Comparison of ENCODE assay signal across 24 cellular contexts in genomic region chrX:27815209-27815608, GRCh38. TPM values are rescaled to one million over a fixed set of nuclear protein-coding genes. Genes with fewer than 3 reads are reported as not detected.
DNase-seq lines count a peak whose midpoint lies in the region; ATAC-seq and TF ChIP-seq lines count a peak whose summit lies in the region.
"Had no signal": no experiment of that assay in that cellular context is flagged by ENCODE, and none has a peak within 500 bp of the region (broad histone marks: within the 10 kb centered on the region; RNA-seq: fewer than 3 reads in every experiment).

No MANE protein-coding gene starts in this region.

- dilution Hi-C loops in mammary epithelial cell (cut with HindIII; ENCODE audit: low sequenced_read_pairs): no loop called here

- H3K9me3 ChIP-seq in AG04450 (ENCODE audit: control insufficient read depth, insufficient read depth, low read length): no peaks in the 10 kb centered on the region
- no peaks in the 10 kb centered on the region for H3K9me3 ChIP-seq in MG63
- H3K9me3 ChIP-seq in mammary epithelial cell (replicated peaks; ENCODE audit: insufficient read depth, low read length): no peaks in the 10 kb centered on the region
- H3K9me3 ChIP-seq in hepatocyte (ENCODE audit: low read depth): no peaks in the 10 kb centered on the region
- H3K9me3 ChIP-seq: mucosa of descending colon, upper lobe of left lung had no signal

- intact Hi-C loops in mammary epithelial cell (cut with micrococcal nuclease): no loop called here

- H3K4me2 ChIP-seq in mammary epithelial cell (ENCODE audit: insufficient read depth, low read depth, low read length): no peak overlapping the region
- no peak overlapping the region for H3K4me2 ChIP-seq in hepatocyte

- no peaks in the 10 kb centered on the region for H4K20me1 ChIP-seq in mammary epithelial cell (ENCODE audit: insufficient read depth, low read length)
- no peaks in the 10 kb centered on the region for H4K20me1 ChIP-seq in hepatocyte (ENCODE audit: insufficient read depth, poor library complexity, severe bottlenecking)

- POLR2A ChIA-PET in AG04450 (lab: Yijun Ruan, JAX): no interaction called here

- ATAC-seq in HG03108 (IDR thresholded peaks at IDR 0.05; ENCODE audit: unreplicated experiment): no peak
- ATAC-seq: activated CD8-positive, alpha-beta T cell treated with anti-CD3 and anti-CD28 coated beads for 36 hours; heart right ventricle; mucosa of descending colon; Right ventricle myocardium inferior; sciatic nerve had no signal

- in situ Hi-C loops in mammary epithelial cell (cut with MboI; ENCODE audit: low sequenced_read_pairs in 2 of 2): no loop called here

- H3K27me3 ChIP-seq in AG04450 (ENCODE audit: control insufficient read depth, insufficient read depth, low read length) (no peaks in the 10 kb centered on the region), MG63 (no peaks in the 10 kb centered on the region), mammary epithelial cell (ENCODE audit: insufficient read depth, low read length) (no peaks in the 10 kb centered on the region), hepatocyte (no peaks in the 10 kb centered on the region)
- H3K27me3 ChIP-seq: heart right ventricle, upper lobe of left lung had no signal

- H3K4me3 ChIP-seq in AG04450 (ENCODE audit: low read depth, low read length): no peak overlapping the region
- H3K4me3 ChIP-seq in MG63: no peak overlapping the region
- no peak overlapping the region for H3K4me3 ChIP-seq in mammary epithelial cell (replicated peaks in 1 of 3; ENCODE audit: insufficient read depth in 1 of 3, low read depth in 2 of 3, low read length in 3 of 3)
- no peak overlapping the region for H3K4me3 ChIP-seq in hepatocyte
- H3K4me3 ChIP-seq: heart right ventricle, mucosa of descending colon, upper lobe of left lung had no signal

- TF ChIP-seq CTCF in AG04450 (IDR thresholded peaks at IDR 0.05; ENCODE audit: low read depth, low read length) (no peak), mammary epithelial cell (conservative IDR thresholded peaks at IDR 0.05 in 1 of 2, IDR thresholded peaks at IDR 0.05 in 1 of 2; ENCODE audit: extremely low read depth in 1 of 2, insufficient read depth in 1 of 2, low read depth in 1 of 2, low read length in 2 of 2) (no peak), hepatocyte (IDR thresholded peaks at IDR 0.05; ENCODE audit: poor library complexity) (no peak)

- BruUV-seq in mammary epithelial cell (replicated peaks; lab: Mats Ljungman, UMichigan): no TSS peak

- H3K9me2 ChIP-seq in hepatocyte (replicated peaks; ENCODE audit: insufficient read depth): no peaks in the 10 kb centered on the region

- H3K4me1 ChIP-seq in mammary epithelial cell (ENCODE audit: insufficient read depth, low read length) (peaks cover 7% of the 10 kb centered on the region), hepatocyte (ENCODE audit: insufficient read depth) (no peaks in the 10 kb centered on the region)
- H3K4me1 ChIP-seq: heart right ventricle, upper lobe of left lung had no signal

- CTCF ChIA-PET in AG04450 (lab: Charles Lee) (no interaction called here), mammary epithelial cell (lab: Charles Lee; ENCODE audit: low non-redundant PET) (no interaction called here)

- H3K36me3 ChIP-seq in MG63 (no peaks in the 10 kb centered on the region), mammary epithelial cell (ENCODE audit: insufficient read depth, low read length) (no peaks in the 10 kb centered on the region), hepatocyte (replicated peaks; ENCODE audit: insufficient read depth, low read depth) (no peaks in the 10 kb centered on the region)
- H3K36me3 ChIP-seq: heart right ventricle, upper lobe of left lung had no signal

- no peaks in the 10 kb centered on the region for H3K79me2 ChIP-seq in mammary epithelial cell (ENCODE audit: insufficient read depth, low read length)
- H3K79me2 ChIP-seq in hepatocyte: no peaks in the 10 kb centered on the region

- no peak overlapping the region for H2AFZ ChIP-seq in mammary epithelial cell (ENCODE audit: low read depth, low read length)
- no peak overlapping the region for H2AFZ ChIP-seq in hepatocyte

- no peak overlapping the region for H3K27ac ChIP-seq in AG04450 (ENCODE audit: low read depth, low read length)
- H3K27ac ChIP-seq in mammary epithelial cell (ENCODE audit: insufficient read depth, low read depth, low read length): no peak overlapping the region
- no peak overlapping the region for H3K27ac ChIP-seq in hepatocyte
- H3K27ac ChIP-seq: C4-2B, heart right ventricle, upper lobe of left lung had no signal

- DNase-seq in AG04450 (ENCODE audit: low read depth, low spot score) (peak; percentile 4), MG63 (peak; percentile 3), mammary epithelial cell (peak; percentile 39), iris pigment epithelial cell (ENCODE audit: low read depth) (peak; percentile 60), hepatocyte (ENCODE audit: low spot score) (no peak), DMS114 treated with DMSO at 0.1 percent for 48 hours (lab: John Stamatoyannopoulos, UW; ENCODE audit: unreplicated experiment) (no peak)
- no peak for DNase-seq in activated T-cell treated with anti-CD3 and anti-CD28 coated beads, Interleukin-2, amount 50 U/mL, for 1 hour
- DNase-seq: activated CD8-positive, alpha-beta T cell treated with anti-CD3 and anti-CD28 coated beads for 36 hours; amygdala; heart right ventricle; KG1; mucosa of descending colon; NCI-H1048; NCI-H1930; NCI-H748 treated with DMSO at 0.1 percent for 48 hours; posterior cingulate gyrus; upper lobe of left lung had no signal

- H3K9ac ChIP-seq in mammary epithelial cell (ENCODE audit: insufficient read depth, low read length): no peak overlapping the region

RNA-seq across cellular contexts. Expression of gene MAGEB10, which starts 7.4 kb away (rescaled TPM):
- polyA plus RNA-seq in AG04450 (2011; rRNA removed) (not detected in 2 replicates), mammary epithelial cell (not detected), hepatocyte (not detected in 2 replicates)
- polyA minus RNA-seq in AG04450 (2011; rRNA and poly(A)+ RNA removed): not detected in 2 replicates
- total RNA-seq in MG63 (2014; rRNA removed; shearing (Covaris generic); ENCODE audit: low replicate concordance): not detected in 2 replicates
- total RNA-seq in mammary epithelial cell (not detected), hepatocyte (not detected in 2 replicates)
- not detected for polyA minus RNA-seq in mammary epithelial cell
- total RNA-seq: activated CD8-positive, alpha-beta T cell treated with anti-CD3 and anti-CD28 coated beads for 36 hours; fibroblast of lung; heart right ventricle; lower leg skin; mucosa of descending colon; Right ventricle myocardium inferior; sciatic nerve; upper lobe of left lung had no signal
- polyA plus RNA-seq: fibroblast of lung, heart right ventricle, neural cell had no signal

Comparison
In these comparisons a context has a peak if more than half of its experiments do, and no peak if none do; other contexts are left out.
1. DNase-seq: peak in AG04450 (single experiment), MG63 (single experiment), mammary epithelial cell (single experiment) and iris pigment epithelial cell (single experiment); none in hepatocyte (single experiment), DMS114 treated with DMSO at 0.1 percent for 48 hours (single experiment) and activated T-cell treated with anti-CD3 and anti-CD28 coated beads, Interleukin-2, amount 50 U/mL, for 1 hour (single experiment).